Comparison of ENCODE assay signal across 18 cellular contexts in the genomic region with DNA sequence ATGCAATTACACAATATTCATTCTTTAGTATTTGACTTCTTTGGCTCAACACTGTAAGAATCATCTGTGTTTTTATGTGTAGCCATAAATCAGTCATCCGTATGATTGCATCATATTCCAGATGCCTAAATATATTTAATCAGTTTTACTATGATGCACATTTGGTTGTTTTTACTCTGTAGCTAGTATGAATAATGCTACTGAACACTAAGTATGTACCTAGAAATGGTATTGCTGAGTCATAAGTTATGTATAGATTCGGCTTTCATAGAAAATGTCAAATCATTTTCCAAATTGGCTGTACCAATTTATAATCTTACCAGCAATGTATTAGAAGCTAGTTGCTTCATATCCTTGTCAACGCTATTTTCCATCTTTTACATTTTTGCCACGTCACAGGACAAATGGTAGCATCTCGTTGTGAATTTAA.
A peak's percentile ranks its signal among the peaks of the same experiment; 100 is the strongest.
DNase-seq lines count a peak whose midpoint lies in the region; ATAC-seq and TF ChIP-seq lines count a peak whose summit lies in the region.
"Had no signal": no experiment of that assay in that cellular context is flagged by ENCODE, and none has a peak within 500 bp of the region (broad histone marks: within the 10 kb centered on the region; RNA-seq: fewer than 3 reads in every experiment).

No MANE protein-coding gene starts in this region.

- intact Hi-C loops in posterior vena cava (cut with DNase I), result no loop called here
- intact Hi-C loops in prostate gland (cut with DNase I), result no loop called here

- H3K27ac Mint-ChIP-seq in stimulated activated naive CD8-positive, alpha-beta T cell treated with anti-CD3 and anti-CD28 coated beads, Interleukin-15, amount 100 ng/mL, for 72 hours, result peak overlapping the region in 1 of 2 donors; percentile 67
- H3K27ac Mint-ChIP-seq: activated CD8-positive, alpha-beta T cell treated with anti-CD3 and anti-CD28 coated beads, Interleukin-2, amount 10 ng/mL, durations not matched to agents 7 days and 5 days; stimulated activated memory B cell treated with anti-CD40 and anti-IgM and Interleukin-4, amounts not matched to agents 10 μg/mL and 1 μg/mL and 100 μg/mL, for 72 hours had no signal

- H3K4me1 ChIP-seq in prostate gland (replicated peaks), result no peaks in the 10 kb centered on the region
- H3K4me1 ChIP-seq: upper lobe of left lung had no signal

- no peak overlapping the region for H3K4me3 Mint-ChIP-seq in stimulated activated naive CD8-positive, alpha-beta T cell treated with anti-CD3 and anti-CD28 coated beads, Interleukin-15, amount 100 ng/mL, for 72 hours
- H3K4me3 Mint-ChIP-seq: activated CD8-positive, alpha-beta T cell treated with anti-CD3 and anti-CD28 coated beads, Interleukin-2, amount 10 ng/mL, durations not matched to agents 7 days and 5 days; neural crest cell; stimulated activated memory B cell treated with anti-CD40 and anti-IgM and Interleukin-4, amounts not matched to agents 10 μg/mL and 1 μg/mL and 100 μg/mL, for 72 hours had no signal

- H3K27ac ChIP-seq in prostate gland, result no peak overlapping the region
- H3K27ac ChIP-seq: BLaER1 treated with 17β-estradiol and CSF1 and Interleukin-3, amounts not matched to agents 10 nM and 100 nM; upper lobe of left lung had no signal

- TF ChIP-seq CTCF in epithelial cell of esophagus (IDR thresholded peaks at IDR 0.05; ENCODE audit: insufficient read depth, low read depth, low read length, missing control alignments) (no peak), prostate gland (IDR thresholded peaks at IDR 0.05) (no peak)

- H3K4me3 ChIP-seq in epithelial cell of esophagus (ENCODE audit: low read length) (no peak overlapping the region), prostate gland (no peak overlapping the region)
- H3K4me3 ChIP-seq: BLaER1 treated with 17β-estradiol and CSF1 and Interleukin-3, amounts not matched to agents 10 nM and 100 nM; upper lobe of left lung had no signal

- TF ChIP-seq POLR2A in prostate gland (IDR thresholded peaks at IDR 0.05), result no peak

- 75% methylated on average over 5 of the region's 5 CpGs for WGBS in prostate gland

- no peak for DNase-seq in stimulated activated naive CD8-positive, alpha-beta T cell treated with anti-CD3 and anti-CD28 coated beads, Interleukin-15, amount 100 ng/mL, for 72 hours
- no peak for DNase-seq in stimulated activated naive CD8-positive, alpha-beta T cell treated with anti-CD3 and anti-CD28 coated beads, Interleukin-15, Interleukin-2, amounts not matched to agents 100 U/mL and 50 U/mL, for 24 hours
- DNase-seq in NCI-H226, result peak; percentile 28
- DNase-seq in epithelial cell of esophagus (ENCODE audit: low read depth), result peak; percentile 48
- DNase-seq in DMS153 (lab: John Stamatoyannopoulos, UW), result no peak
- DNase-seq in posterior vena cava (ENCODE audit: low spot score), result no peak
- no peak for DNase-seq in prostate gland (ENCODE audit: low spot score)
- DNase-seq: activated CD8-positive, alpha-beta T cell treated with anti-CD3 and anti-CD28 coated beads, Interleukin-2, amount 10 ng/mL, durations not matched to agents 7 days and 5 days; effector memory CD4-positive, alpha-beta T cell; glutamatergic neuron; mesendoderm; NCI-H1105; NCI-H345; upper lobe of left lung had no signal

- H3K27me3 ChIP-seq in prostate gland (replicated peaks; ENCODE audit: insufficient read depth), result no peaks in the 10 kb centered on the region
- H3K27me3 ChIP-seq: BLaER1 treated with 17β-estradiol and CSF1 and Interleukin-3, amounts not matched to agents 10 nM and 100 nM; upper lobe of left lung had no signal

- H3K27me3 Mint-ChIP-seq in stimulated activated naive CD8-positive, alpha-beta T cell treated with anti-CD3 and anti-CD28 coated beads, Interleukin-15, amount 100 ng/mL, for 72 hours, result no peaks in the 10 kb centered on the region

- peaks cover 30% of the 10 kb centered on the region in 2 donors for H3K9me3 Mint-ChIP-seq in stimulated activated naive CD8-positive, alpha-beta T cell treated with anti-CD3 and anti-CD28 coated beads, Interleukin-15, amount 100 ng/mL, for 72 hours

- H3K36me3 ChIP-seq in prostate gland, result no peaks in the 10 kb centered on the region
- H3K36me3 ChIP-seq: BLaER1 treated with 17β-estradiol and CSF1 and Interleukin-3, amounts not matched to agents 10 nM and 100 nM; upper lobe of left lung had no signal

- ATAC-seq in stimulated activated naive CD8-positive, alpha-beta T cell treated with anti-CD3 and anti-CD28 coated beads, Interleukin-15, amount 100 ng/mL, for 72 hours, result peak; percentile 47
- no peak for ATAC-seq in stimulated activated naive CD8-positive, alpha-beta T cell treated with anti-CD3 and anti-CD28 coated beads, Interleukin-15, Interleukin-2, amounts not matched to agents 100 U/mL and 50 U/mL, for 24 hours
- no peak for ATAC-seq in GM19467 (IDR thresholded peaks at IDR 0.05; ENCODE audit: unreplicated experiment)
- ATAC-seq: activated CD8-positive, alpha-beta T cell treated with anti-CD3 and anti-CD28 coated beads, Interleukin-2, amount 10 ng/mL, durations not matched to agents 7 days and 5 days; stimulated activated memory B cell treated with anti-CD40 and anti-IgM and Interleukin-4, amounts not matched to agents 10 μg/mL and 1 μg/mL and 100 μg/mL, for 72 hours had no signal

- H3K4me1 Mint-ChIP-seq in stimulated activated naive CD8-positive, alpha-beta T cell treated with anti-CD3 and anti-CD28 coated beads, Interleukin-15, amount 100 ng/mL, for 72 hours, result peaks cover 32% of the 10 kb centered on the region
- H3K4me1 Mint-ChIP-seq: neural crest cell had no signal

- H3K9me3 ChIP-seq in prostate gland, result no peaks in the 10 kb centered on the region

Comparison
In these comparisons a context has a peak if more than half of its experiments do, and no peak if none do; other contexts are left out.
1. DNase-seq: peak in NCI-H226 (single experiment) and epithelial cell of esophagus (single experiment); none in stimulated activated naive CD8-positive, alpha-beta T cell treated with anti-CD3 and anti-CD28 coated beads, Interleukin-15, amount 100 ng/mL, for 72 hours (0 of 2), stimulated activated naive CD8-positive, alpha-beta T cell treated with anti-CD3 and anti-CD28 coated beads, Interleukin-15, Interleukin-2, amounts not matched to agents 100 U/mL and 50 U/mL, for 24 hours (single experiment), DMS153 (single experiment), posterior vena cava (single experiment) and prostate gland (single experiment).